Comparison of ENCODE assay signal across 1 cellular context in genomic region chr13:27641711-27642502, GRCh38.
TF ChIP-seq lines count a peak whose summit lies in the region.

No MANE protein-coding gene starts in this region.

TF ChIP-seq in liver, 16 proteins besides CTCF, POLR2A, EP300 and RAD21 (continued from another document):
- no peak for TF ChIP-seq NR2F2 (IDR thresholded peaks at IDR 0.05)
- no peak for TF ChIP-seq EGR1 (IDR thresholded peaks at IDR 0.05; ENCODE audit: low read depth in 2 of 2)
- TF ChIP-seq RXRA (IDR thresholded peaks at IDR 0.05), result peak; percentile 16 to 18
- TF ChIP-seq ZBTB33 (IDR thresholded peaks at IDR 0.05), result no peak
- TF ChIP-seq HNF4G (IDR thresholded peaks at IDR 0.05), result peak; percentile 12
- TF ChIP-seq YY1 (IDR thresholded peaks at IDR 0.05), result no peak
- TF ChIP-seq HNF4A (conservative IDR thresholded peaks at IDR 0.05), result peak; percentile 46 to 66
- no peak for TF ChIP-seq FOXA1 (IDR thresholded peaks at IDR 0.05)
